ENCODE assay signal across 1 cellular context in the genomic region with DNA sequence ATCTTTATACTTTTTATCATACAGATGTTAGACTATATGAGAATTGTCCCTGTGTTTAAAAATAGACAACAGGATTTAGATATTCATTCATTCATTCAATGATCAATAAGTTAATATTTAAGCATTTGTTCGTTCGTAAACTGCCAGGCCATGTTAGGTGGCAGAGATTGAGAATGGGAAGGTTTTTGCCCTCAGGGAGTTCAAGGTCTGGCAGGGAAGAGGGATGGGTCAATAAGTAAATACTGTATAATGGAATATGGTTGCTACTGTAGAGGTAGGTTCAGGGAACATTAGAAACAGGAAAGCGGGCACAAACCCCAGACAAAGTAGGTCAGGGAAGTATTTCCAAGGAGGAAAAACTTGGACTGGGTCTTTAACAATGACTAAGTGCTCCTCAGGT.
TF ChIP-seq lines count a peak whose summit lies in the region.

No MANE protein-coding gene starts in this region.

TF ChIP-seq in HepG2, 621 proteins besides CTCF, POLR2A, EP300 and RAD21 (continued from another document):
- TF ChIP-seq IRF2 (CRISPR knock-in tag; IDR thresholded peaks at IDR 0.05) (no peak), SETDB1 (CRISPR knock-in tag; IDR thresholded peaks at IDR 0.05; ENCODE audit: borderline replicate concordance) (no peak), NKX3-1 (CRISPR knock-in tag; IDR thresholded peaks at IDR 0.05) (no peak), KAT2B (IDR thresholded peaks at IDR 0.05; ENCODE audit: borderline replicate concordance, low read depth, low read length) (no peak)
